Comparison of ENCODE assay signal across 28 cellular contexts in genomic region chr5:159319363-159319762, GRCh38. TPM values are rescaled to one million over a fixed set of nuclear protein-coding genes. Genes with fewer than 3 reads are reported as not detected.
"Had no signal": no experiment of that assay in that cellular context is flagged by ENCODE, and none has a peak within 500 bp of the region (broad histone marks: within the 10 kb centered on the region; RNA-seq: fewer than 3 reads in every experiment).

No MANE protein-coding gene starts in this region.

- H3K27ac ChIP-seq: brain microvascular endothelial cell, cardiac muscle cell, KMS-11, Peyer's patch, SJSA1, VCaP had no signal

- H3K36me3 Mint-ChIP-seq: activated naive CD8-positive, alpha-beta T cell had no signal

- DNase-seq: activated CD4-positive, alpha-beta memory T cell treated with anti-CD3 and anti-CD28 coated beads, Interleukin-2, amount 10 ng/mL, durations not matched to agents 7 days and 5 days; activated CD4-positive, alpha-beta T cell treated with anti-CD3 and anti-CD28 coated beads for 36 hours; activated CD4-positive, alpha-beta T cell treated with anti-CD3 and anti-CD28 coated beads, Interleukin-2, amount 50 U/mL, for 1 hour; activated CD4-positive, CD25-positive, alpha-beta regulatory T cell; activated gamma-delta T cell; activated naive CD4-positive, alpha-beta T cell treated with anti-CD3 and anti-CD28 coated beads for 36 hours; activated T-cell treated with anti-CD3 and anti-CD28 coated beads for 4 hours; activated T-cell treated with anti-CD3 and anti-CD28 coated beads, Interleukin-2, amount 50 U/mL, for 48 hours; amygdala; brain microvascular endothelial cell; cerebellar nuclear complex; NCI-H1092 treated with DMSO at 0.1 percent for 48 hours; NCI-H1417 treated with DMSO at 0.1 percent for 48 hours; NCI-H1694; NCI-H2029; NCI-H774; NK-92 treated with Interleukin-12 subunit alpha and Interleukin-12 subunit beta, amount 100 ng/mL, for 24 hours; Peyer's patch; SHP77; T-helper 17 cell; T-helper 9 cell had no signal

- H3K36me3 ChIP-seq: brain microvascular endothelial cell, cardiac muscle cell, Peyer's patch, SJSA1 had no signal

- H3K9me3 ChIP-seq: Peyer's patch, SJSA1 had no signal

- H3K4me1 ChIP-seq: Peyer's patch, SJSA1 had no signal

- H3K4me3 Mint-ChIP-seq: activated CD4-positive, alpha-beta memory T cell treated with anti-CD3 and anti-CD28 coated beads, Interleukin-2, amount 10 ng/mL, durations not matched to agents 7 days and 5 days; activated CD4-positive, alpha-beta T cell treated with anti-CD3 and anti-CD28 coated beads for 36 hours; activated naive CD4-positive, alpha-beta T cell treated with anti-CD3 and anti-CD28 coated beads for 36 hours; activated naive CD8-positive, alpha-beta T cell; activated T-helper 17 cell treated with anti-CD3 and anti-CD28 coated beads, Interleukin-2, amount 50 U/mL, for 72 hours; T-helper 17 cell had no signal

- H3K9me3 Mint-ChIP-seq: activated CD4-positive, alpha-beta memory T cell treated with anti-CD3 and anti-CD28 coated beads, Interleukin-2, amount 10 ng/mL, durations not matched to agents 7 days and 5 days; activated naive CD4-positive, alpha-beta T cell treated with anti-CD3 and anti-CD28 coated beads for 36 hours; activated T-helper 17 cell treated with anti-CD3 and anti-CD28 coated beads, Interleukin-2, amount 50 U/mL, for 72 hours had no signal

- H3K27ac Mint-ChIP-seq: activated CD4-positive, alpha-beta memory T cell treated with anti-CD3 and anti-CD28 coated beads, Interleukin-2, amount 10 ng/mL, durations not matched to agents 7 days and 5 days; activated CD4-positive, alpha-beta T cell treated with anti-CD3 and anti-CD28 coated beads for 36 hours; activated naive CD4-positive, alpha-beta T cell treated with anti-CD3 and anti-CD28 coated beads for 36 hours; activated naive CD8-positive, alpha-beta T cell; activated T-helper 17 cell treated with anti-CD3 and anti-CD28 coated beads, Interleukin-2, amount 50 U/mL, for 72 hours; T-helper 17 cell had no signal

- H3K4me2 ChIP-seq: KMS-11 had no signal

- H3K27me3 Mint-ChIP-seq: activated T-helper 17 cell treated with anti-CD3 and anti-CD28 coated beads, Interleukin-2, amount 50 U/mL, for 72 hours had no signal

- H3K4me1 Mint-ChIP-seq: activated CD4-positive, alpha-beta memory T cell treated with anti-CD3 and anti-CD28 coated beads, Interleukin-2, amount 10 ng/mL, durations not matched to agents 7 days and 5 days; activated CD4-positive, alpha-beta T cell treated with anti-CD3 and anti-CD28 coated beads for 36 hours; activated T-helper 17 cell treated with anti-CD3 and anti-CD28 coated beads, Interleukin-2, amount 50 U/mL, for 72 hours; T-helper 17 cell had no signal

- H3K27me3 ChIP-seq: brain microvascular endothelial cell, Peyer's patch, SJSA1 had no signal

- ATAC-seq: activated CD4-positive, alpha-beta T cell treated with anti-CD3 and anti-CD28 coated beads for 36 hours; activated T-helper 17 cell treated with anti-CD3 and anti-CD28 coated beads, Interleukin-2, amount 50 U/mL, for 72 hours; T-helper 17 cell had no signal

- H3K9ac ChIP-seq: KMS-11 had no signal

- H3K4me3 ChIP-seq: cardiac muscle cell, Peyer's patch, SJSA1 had no signal

RNA-seq across cellular contexts. Expression of gene IL12B, which starts 10.9 kb away (rescaled TPM):
- total RNA-seq: activated CD4-positive, alpha-beta T cell treated with anti-CD3 and anti-CD28 coated beads for 36 hours; activated CD8-positive, alpha-beta memory T cell treated with anti-CD3 and anti-CD28 coated beads for 36 hours; activated naive CD4-positive, alpha-beta T cell treated with anti-CD3 and anti-CD28 coated beads for 36 hours; activated T-helper 17 cell treated with anti-CD3 and anti-CD28 coated beads, Interleukin-2, amount 50 U/mL, for 72 hours; cardiac muscle cell; Peyer's patch; T-helper 17 cell had no signal
- polyA plus RNA-seq: cardiac muscle cell had no signal
